13 cellular contexts compared by ENCODE assay signal in genomic region chr16:2586241-2586640, GRCh38. TPM values are rescaled to one million over a fixed set of nuclear protein-coding genes. Genes with fewer than 3 reads are reported as not detected.
DNase-seq lines count a peak whose midpoint lies in the region; ATAC-seq and TF ChIP-seq lines count a peak whose summit lies in the region.
"Had no signal": no experiment of that assay in that cellular context is flagged by ENCODE, and none has a peak within 500 bp of the region (broad histone marks: within the 10 kb centered on the region; RNA-seq: fewer than 3 reads in every experiment).

No MANE protein-coding gene starts in this region.

- no peaks in the 10 kb centered on the region for H3K9me3 Mint-ChIP-seq in activated CD4-positive, alpha-beta T cell treated with anti-CD3 and anti-CD28 coated beads for 36 hours (ENCODE audit: low read depth)

- H3K36me3 ChIP-seq in psoas muscle (ENCODE audit: insufficient read depth in 1 of 2, low read depth in 1 of 2) (peaks cover 6 to 48% of the 10 kb centered on the region in 2 donors), esophagus muscularis mucosa (peaks cover 38 to 67% (median 62%) of the 10 kb centered on the region in 4 donors)

- DNase-seq in activated CD4-positive, alpha-beta T cell treated with anti-CD3 and anti-CD28 coated beads for 36 hours, result peak; percentile 48
- DNase-seq in activated CD4-positive, alpha-beta T cell treated with anti-CD3 and anti-CD28 coated beads for 4 hours, result no peak
- DNase-seq in HuH-7.5 (ENCODE audit: low spot score) (peak; percentile 40), epidermal melanocyte (ENCODE audit: insufficient read length, low spot score) (peak; percentile 15), psoas muscle (peak in 1 of 2 donors; percentile 52), A172 (ENCODE audit: low spot score) (no peak), esophagus muscularis mucosa (ENCODE audit: extremely low spot score) (no peak), NCI-H526 treated with DMSO at 0.1 percent for 48 hours (lab: John Stamatoyannopoulos, UW) (no peak)
- DNase-seq: ACHN; left colon; MG63; NCI-H446 treated with DMSO at 0.1 percent for 48 hours; stimulated activated CD4-positive, alpha-beta T cell treated with anti-CD3 and anti-CD28 coated beads, Interleukin-1b, Interleukin-23, amount 100 ng/mL, for 48 hours had no signal

- H3K27ac ChIP-seq in psoas muscle (peak overlapping the region; percentile 62), esophagus muscularis mucosa (replicated peaks in 1 of 4) (no peak overlapping the region)

- H3K9me3 ChIP-seq in psoas muscle (no peaks in the 10 kb centered on the region), esophagus muscularis mucosa (no peaks in the 10 kb centered on the region)
- H3K9me3 ChIP-seq: MG63 had no signal

- TF ChIP-seq EP300 in esophagus muscularis mucosa (IDR thresholded peaks at IDR 0.05), result no peak

- intact Hi-C loops in activated CD4-positive, alpha-beta T cell treated with anti-CD3 and anti-CD28 coated beads for 36 hours (cut with DNase I, micrococcal nuclease), result no loop called here
- intact Hi-C loops in psoas muscle (cut with DNase I), result no loop called here
- intact Hi-C loops in esophagus muscularis mucosa (cut with DNase I), result no loop called here

- H3K27ac Mint-ChIP-seq in activated CD4-positive, alpha-beta T cell treated with anti-CD3 and anti-CD28 coated beads for 36 hours, result no peak overlapping the region

- peak; percentile 34 for ATAC-seq in activated CD4-positive, alpha-beta T cell treated with anti-CD3 and anti-CD28 coated beads for 36 hours
- ATAC-seq in psoas muscle, result peak in 1 of 4 donors; percentile 18
- ATAC-seq: left colon had no signal

- no peak overlapping the region for H3K4me3 Mint-ChIP-seq in activated CD4-positive, alpha-beta T cell treated with anti-CD3 and anti-CD28 coated beads for 36 hours

- 78 to 82% (median 80%) methylated on average over 11 to 12 of the region's 12 CpGs for WGBS in psoas muscle, 3 donors
- WGBS in esophagus muscularis mucosa, result 60% methylated on average over 6 of the region's 12 CpGs

- TF ChIP-seq POLR2A in esophagus muscularis mucosa (IDR thresholded peaks at IDR 0.05; ENCODE audit: low read depth), result no peak

- CTCF ChIA-PET in activated CD4-positive, alpha-beta T cell treated with anti-CD3 and anti-CD28 coated beads for 36 hours (lab: Charles Lee), result no interaction called here

- no peak for TF ChIP-seq CTCF in psoas muscle (IDR thresholded peaks at IDR 0.05)
- TF ChIP-seq CTCF in esophagus muscularis mucosa (IDR thresholded peaks at IDR 0.05), result no peak

- peaks cover 17% of the 10 kb centered on the region for H3K4me1 ChIP-seq in psoas muscle
- H3K4me1 ChIP-seq in esophagus muscularis mucosa, result peaks cover 6 to 11% (median 10%) of the 10 kb centered on the region in 4 donors

- POLR2A ChIA-PET in activated CD4-positive, alpha-beta T cell treated with anti-CD3 and anti-CD28 coated beads for 36 hours (lab: Charles Lee), result no interaction called here

- H3K36me3 Mint-ChIP-seq in activated CD4-positive, alpha-beta T cell treated with anti-CD3 and anti-CD28 coated beads for 36 hours (ENCODE audit: low read depth), result peaks cover 18% of the 10 kb centered on the region

- no peaks in the 10 kb centered on the region for H3K27me3 ChIP-seq in psoas muscle (ENCODE audit: insufficient read depth in 3 of 3, low read length in 2 of 3)
- no peaks in the 10 kb centered on the region for H3K27me3 ChIP-seq in esophagus muscularis mucosa
- H3K27me3 ChIP-seq: MG63 had no signal

- peaks cover 11% of the 10 kb centered on the region for H3K4me1 Mint-ChIP-seq in activated CD4-positive, alpha-beta T cell treated with anti-CD3 and anti-CD28 coated beads for 36 hours

- H3K27me3 Mint-ChIP-seq in activated CD4-positive, alpha-beta T cell treated with anti-CD3 and anti-CD28 coated beads for 36 hours, result no peaks in the 10 kb centered on the region

- H3K4me3 ChIP-seq in psoas muscle (no peak overlapping the region), esophagus muscularis mucosa (no peak overlapping the region)
- H3K4me3 ChIP-seq: MG63 had no signal

RNA-seq across cellular contexts. Expression of gene PDPK1, which starts 48.4 kb away (rescaled TPM):
- 10 to 100 TPM; 30.4 to 34.5 TPM for total RNA-seq in activated CD4-positive, alpha-beta T cell treated with anti-CD3 and anti-CD28 coated beads for 36 hours
- total RNA-seq in psoas muscle (10 to 100 TPM; 29.7 to 44.5 (median 36.6) TPM), esophagus muscularis mucosa (10 to 100 TPM; 28.3 to 45.7 (median 35.0) TPM)
- 10 to 100 TPM; 12.9 to 32.6 (median 14.3) TPM for polyA plus RNA-seq in psoas muscle
- 15.1 and 21.1 TPM in 2 replicates for total RNA-seq in A172 (2014; rRNA removed; shearing (Covaris generic))

RNA-seq across cellular contexts. Expression of gene CEMP1, which starts 55.0 kb away (rescaled TPM):
- not detected for total RNA-seq in activated CD4-positive, alpha-beta T cell treated with anti-CD3 and anti-CD28 coated beads for 36 hours
- total RNA-seq in psoas muscle (under 1 TPM in 1 of 4 donors, not detected in 3; 0.22 TPM), esophagus muscularis mucosa (not detected)
- under 1 TPM; 0.16 to 0.32 (median 0.17) TPM for polyA plus RNA-seq in psoas muscle
- total RNA-seq in A172 (2014; rRNA removed; shearing (Covaris generic)), result not detected in 2 replicates

Comparison
In these comparisons a context has a peak if more than half of its experiments do, and no peak if none do; other contexts are left out.
1. DNase-seq: peak in activated CD4-positive, alpha-beta T cell treated with anti-CD3 and anti-CD28 coated beads for 36 hours (single experiment), HuH-7.5 (single experiment) and epidermal melanocyte (single experiment); none in activated CD4-positive, alpha-beta T cell treated with anti-CD3 and anti-CD28 coated beads for 4 hours (0 of 2), A172 (single experiment), esophagus muscularis mucosa (single experiment) and NCI-H526 treated with DMSO at 0.1 percent for 48 hours (single experiment).